ENCODE assay signal across 13 cellular contexts in genomic region chr13:41402695-41403511, GRCh38. TPM values are rescaled to one million over a fixed set of nuclear protein-coding genes. Genes with fewer than 3 reads are reported as not detected.
DNase-seq lines count a peak whose midpoint lies in the region; ATAC-seq, FAIRE-seq and TF ChIP-seq lines count a peak whose summit lies in the region.
"Had no signal": no experiment of that assay in that cellular context is flagged by ENCODE, and none has a peak within 500 bp of the region (broad histone marks: within the 10 kb centered on the region; RNA-seq: fewer than 3 reads in every experiment).

No MANE protein-coding gene starts in this region.

- no peaks in the 10 kb centered on the region for H3K27me3 Mint-ChIP-seq in CD4-positive, alpha-beta T cell
- H3K27me3 Mint-ChIP-seq: activated CD4-positive, alpha-beta memory T cell treated with anti-CD3 and anti-CD28 coated beads, Interleukin-2, amount 10 ng/mL, durations not matched to agents 7 days and 5 days had no signal

- no peaks in the 10 kb centered on the region for H3K79me1 ChIP-seq in mesenchymal stem cell (replicated peaks; ENCODE audit: low read length, poor library complexity, severe bottlenecking)

- no peaks in the 10 kb centered on the region for H4K20me1 ChIP-seq in GM12878 (ENCODE audit: control insufficient read depth, insufficient read depth)

- POLR2A ChIA-PET in CD4-positive, alpha-beta T cell (lab: Charles Lee): no interaction called here
- POLR2A ChIA-PET in GM12878 (lab: Charles Lee): no interaction called here

- RAD21 ChIA-PET in GM12878 (lab: Charles Lee; ENCODE audit: unreplicated experiment): no interaction called here

- SMC1A ChIA-PET in GM12878 (lab: Charles Lee; ENCODE audit: uncharacterized antibody, unreplicated experiment): interaction anchor here (0.8 kb wide), 1 partner anchor 21 kb away, joined by 3 read pairs; no protein-coding TSS in a partner anchor

- no peak overlapping the region for H3K4ac ChIP-seq in mesenchymal stem cell (ENCODE audit: low read depth in 1 of 2, low read length in 2 of 2)

- no peak for DNase-seq in CD4-positive, alpha-beta T cell
- DNase-seq in GM12878 (ENCODE audit: low read depth, low spot score) (no peak), mesenchymal stem cell (no peak), testis (no peak), omental fat pad (ENCODE audit: low spot score) (no peak), NCI-H1436 treated with DMSO at 0.1 percent for 48 hours (lab: John Stamatoyannopoulos, UW) (no peak)
- DNase-seq: activated CD4-positive, alpha-beta memory T cell treated with anti-CD3 and anti-CD28 coated beads, Interleukin-2, amount 10 ng/mL, durations not matched to agents 7 days and 5 days had no signal

- no TSS peak for BruUV-seq in GM12878 (replicated peaks; lab: Mats Ljungman, UMichigan)

- WGBS in HUES64: 86% methylated on average over 14 of the region's 14 CpGs
- 76% methylated on average over 14 of the region's 14 CpGs for WGBS in GM12878 (ENCODE audit: insufficient coverage, insufficient replicate concordance, low lambda C conversion rate, missing lambda C conversion rate)
- WGBS in mesenchymal stem cell: 86% methylated on average over 14 of the region's 14 CpGs
- WGBS in testis, 2 donors: 56 to 74% methylated on average over 14 of the region's 14 CpGs

- H3K9me3 Mint-ChIP-seq in CD4-positive, alpha-beta T cell: no peaks in the 10 kb centered on the region
- H3K9me3 Mint-ChIP-seq: activated CD4-positive, alpha-beta memory T cell treated with anti-CD3 and anti-CD28 coated beads, Interleukin-2, amount 10 ng/mL, durations not matched to agents 7 days and 5 days had no signal

- TF ChIP-seq CTCF in CD4-positive, alpha-beta T cell (IDR thresholded peaks at IDR 0.05): no peak
- TF ChIP-seq CTCF in GM12878 (IDR thresholded peaks at IDR 0.05 in 2 of 3, conservative IDR thresholded peaks at IDR 0.05 in 1 of 3; ENCODE audit: control insufficient read depth in 2 of 3, extremely low read depth in 1 of 3, insufficient read depth in 1 of 3, low read depth in 3 of 3, low read length in 3 of 3): no peak
- no peak for TF ChIP-seq CTCF in testis (IDR thresholded peaks at IDR 0.05)
- no peak for TF ChIP-seq CTCF in omental fat pad (IDR thresholded peaks at IDR 0.05)

- H3K9me3 ChIP-seq in CD4-positive, alpha-beta T cell (ENCODE audit: control insufficient read depth, low read length): no peaks in the 10 kb centered on the region
- H3K9me3 ChIP-seq in HUES64 (ENCODE audit: insufficient read depth, low read depth, low read length) (no peaks in the 10 kb centered on the region), GM12878 (replicated peaks; ENCODE audit: control insufficient read depth, insufficient read depth, low read length) (no peaks in the 10 kb centered on the region), mesenchymal stem cell (ENCODE audit: control insufficient read depth, low read length) (no peaks in the 10 kb centered on the region), testis (no peaks in the 10 kb centered on the region)

- TF ChIP-seq EP300 in GM12878 (IDR thresholded peaks at IDR 0.05; ENCODE audit: borderline replicate concordance in 1 of 2, control insufficient read depth in 1 of 2, low read depth in 2 of 2, low read length in 2 of 2): no peak

- peak overlapping the region in 1 of 2 experiments; percentile 18 for H3K18ac ChIP-seq in mesenchymal stem cell (ENCODE audit: low read depth in 1 of 2, low read length in 2 of 2)

- ATAC-seq in CD4-positive, alpha-beta T cell (ENCODE audit: poor library complexity): peak; percentile 34
- ATAC-seq in GM12878 (peak; percentile 56), HG03457 (IDR thresholded peaks at IDR 0.05; ENCODE audit: unreplicated experiment) (no peak), omental fat pad (ENCODE audit: low FRiP score) (no peak)

- no peak overlapping the region for H2BK120ac ChIP-seq in mesenchymal stem cell (ENCODE audit: low read depth, low read length)

- no peak overlapping the region for H2BK12ac ChIP-seq in mesenchymal stem cell (ENCODE audit: low read length in 2 of 2)

- peak overlapping the region in 1 of 2 experiments; percentile 46 for H3K23ac ChIP-seq in mesenchymal stem cell (ENCODE audit: low read length in 2 of 2)

- TF ChIP-seq POLR2A in GM12878 (IDR thresholded peaks at IDR 0.05; ENCODE audit: low read depth, low read length): no peak
- TF ChIP-seq POLR2A in testis (IDR thresholded peaks at IDR 0.05): no peak

- TF ChIP-seq RAD21 in GM12878 (IDR thresholded peaks at IDR 0.05; ENCODE audit: insufficient read depth, low read depth, low read length): no peak

- no peak overlapping the region for H3K4me3 Mint-ChIP-seq in CD4-positive, alpha-beta T cell
- H3K4me3 Mint-ChIP-seq: activated CD4-positive, alpha-beta memory T cell treated with anti-CD3 and anti-CD28 coated beads, Interleukin-2, amount 10 ng/mL, durations not matched to agents 7 days and 5 days had no signal

- H3K79me2 ChIP-seq in GM12878 (ENCODE audit: control insufficient read depth, insufficient read depth, low read length): no peaks in the 10 kb centered on the region
- H3K79me2 ChIP-seq: hepatocyte had no signal

- peak overlapping the region; percentile 24 for H4K8ac ChIP-seq in mesenchymal stem cell (ENCODE audit: low read length)

- in situ Hi-C loops in GM12878 (cut with MboI): no loop called here

- H3K4me1 ChIP-seq in HUES64 (ENCODE audit: insufficient read depth, low read length): peaks cover 4% of the 10 kb centered on the region; the same call in 1 of the 2 replicates
- no peaks in the 10 kb centered on the region for H3K4me1 ChIP-seq in GM12878 (ENCODE audit: control insufficient read depth, insufficient read depth, low read length)
- no peaks in the 10 kb centered on the region for H3K4me1 ChIP-seq in mesenchymal stem cell (ENCODE audit: control insufficient read depth, insufficient read depth, low read depth, low read length)
- no peaks in the 10 kb centered on the region for H3K4me1 ChIP-seq in testis

- H2AK5ac ChIP-seq in mesenchymal stem cell (ENCODE audit: low read length, severe bottlenecking): no peak overlapping the region

- intact Hi-C loops in CD4-positive, alpha-beta T cell (cut with DNase I, micrococcal nuclease): no loop called here
- intact Hi-C loops in GM12878 (cut with micrococcal nuclease; ENCODE audit: unreplicated experiment): no loop called here
- intact Hi-C loops in testis (cut with DNase I; ENCODE audit: low total_unique reads): no loop called here

- H3K9ac ChIP-seq in HUES64 (ENCODE audit: low read depth, low read length): no peak overlapping the region; the same call in 1 of the 2 replicates
- no peak overlapping the region for H3K9ac ChIP-seq in GM12878 (ENCODE audit: control insufficient read depth, insufficient read depth, low read length)
- H3K9ac ChIP-seq in mesenchymal stem cell (ENCODE audit: low read length): no peak overlapping the region

- H3K4me2 ChIP-seq in GM12878 (ENCODE audit: control insufficient read depth, insufficient read depth): no peak overlapping the region
- H3K4me2 ChIP-seq in mesenchymal stem cell (ENCODE audit: low read length, poor library complexity, severe bottlenecking): no peak overlapping the region
- H3K4me2 ChIP-seq: hepatocyte had no signal

- CTCF ChIA-PET in CD4-positive, alpha-beta T cell (lab: Charles Lee): no interaction called here
- CTCF ChIA-PET in GM12878 (lab: Yijun Ruan, JAX): no interaction called here

- H3K36me3 ChIP-seq in HUES64 (ENCODE audit: insufficient read depth, low read length) (no peaks in the 10 kb centered on the region), GM12878 (ENCODE audit: control insufficient read depth in 2 of 2, insufficient read depth in 2 of 2, low read length in 1 of 2) (no peaks in the 10 kb centered on the region), mesenchymal stem cell (ENCODE audit: control insufficient read depth in 1 of 2, insufficient read depth in 2 of 2, low read depth in 1 of 2, low read length in 2 of 2) (no peaks in the 10 kb centered on the region), testis (ENCODE audit: low read depth, missing control alignments) (no peaks in the 10 kb centered on the region)

- H3K4me3 ChIP-seq in HUES64 (ENCODE audit: low read length) (no peak overlapping the region), GM12878 (no peak overlapping the region), mesenchymal stem cell (ENCODE audit: insufficient read depth in 1 of 2, low read depth in 1 of 2, low read length in 2 of 2) (no peak overlapping the region), testis (no peak overlapping the region)
- H3K4me3 ChIP-seq: hepatocyte, SK-N-MC had no signal

- H3K27ac ChIP-seq in CD4-positive, alpha-beta T cell (ENCODE audit: low read depth, low read length): no peak overlapping the region
- H3K27ac ChIP-seq in HUES64 (ENCODE audit: low read depth, low read length) (peak overlapping the region; percentile 20; the same call in 1 of the 2 replicates), GM12878 (ENCODE audit: control insufficient read depth, insufficient read depth) (no peak overlapping the region), mesenchymal stem cell (ENCODE audit: low read length, poor library complexity, severe bottlenecking) (no peak overlapping the region), testis (no peak overlapping the region)
- H3K27ac ChIP-seq: C4-2B, hepatocyte, SK-N-MC had no signal

- H2BK15ac ChIP-seq in mesenchymal stem cell (ENCODE audit: low read depth, poor library complexity, severe bottlenecking): peak overlapping the region; percentile 33

- H3K36me3 Mint-ChIP-seq in CD4-positive, alpha-beta T cell (ENCODE audit: low read depth): no peaks in the 10 kb centered on the region

- no peak overlapping the region for H2BK5ac ChIP-seq in mesenchymal stem cell (ENCODE audit: low read depth, low read length, poor library complexity, severe bottlenecking)

- H3K4me1 Mint-ChIP-seq in CD4-positive, alpha-beta T cell (ENCODE audit: low read depth): no peaks in the 10 kb centered on the region
- H3K4me1 Mint-ChIP-seq: activated CD4-positive, alpha-beta memory T cell treated with anti-CD3 and anti-CD28 coated beads, Interleukin-2, amount 10 ng/mL, durations not matched to agents 7 days and 5 days had no signal

- H3K27me3 ChIP-seq in CD4-positive, alpha-beta T cell (ENCODE audit: control insufficient read depth, insufficient read depth, low read length): no peaks in the 10 kb centered on the region
- H3K27me3 ChIP-seq in HUES64 (ENCODE audit: insufficient read depth, low read length): no peaks in the 10 kb centered on the region
- no peaks in the 10 kb centered on the region for H3K27me3 ChIP-seq in GM12878 (replicated peaks in 1 of 2; ENCODE audit: control insufficient read depth in 2 of 2, insufficient read depth in 2 of 2, low read length in 1 of 2)
- no peaks in the 10 kb centered on the region for H3K27me3 ChIP-seq in mesenchymal stem cell (ENCODE audit: control insufficient read depth in 1 of 2, insufficient read depth in 1 of 2, low read length in 2 of 2)
- no peaks in the 10 kb centered on the region for H3K27me3 ChIP-seq in testis
- H3K27me3 ChIP-seq: hepatocyte had no signal

- H3K27ac Mint-ChIP-seq in CD4-positive, alpha-beta T cell: no peak overlapping the region
- H3K27ac Mint-ChIP-seq: activated CD4-positive, alpha-beta memory T cell treated with anti-CD3 and anti-CD28 coated beads, Interleukin-2, amount 10 ng/mL, durations not matched to agents 7 days and 5 days had no signal

- FAIRE-seq in GM12878 (lab: Jason Lieb, UNC): no peak
- FAIRE-seq: H54 had no signal

- H3K14ac ChIP-seq in mesenchymal stem cell (ENCODE audit: low read length in 2 of 2): no peak overlapping the region

- H2AFZ ChIP-seq in GM12878 (ENCODE audit: control insufficient read depth, low read depth, low read length): no peak overlapping the region
- no peak overlapping the region for H2AFZ ChIP-seq in mesenchymal stem cell (ENCODE audit: low read depth, low read length)
- H2AFZ ChIP-seq: hepatocyte had no signal

- peak overlapping the region; percentile 69 for H4K91ac ChIP-seq in mesenchymal stem cell (ENCODE audit: low read length)

RNA-seq across cellular contexts. Expression of gene RGCC, which starts 54.4 kb away (rescaled TPM):
- total RNA-seq in CD4-positive, alpha-beta T cell: 100 to 1,000 TPM; 752 to 758 TPM
- 0.75 TPM for polyA plus RNA-seq in HUES64 (2013, experiment 1 of 2)
- 2.0 TPM for polyA plus RNA-seq in HUES64 (2013, experiment 2 of 2)
- not detected in 2 replicates for total RNA-seq in GM12878 (2013; cell fraction: nucleolus; rRNA removed)
- total RNA-seq in GM12878 (2014; rRNA removed): 14.6 and 19.4 TPM in 2 replicates
- total RNA-seq in GM12878 (2014; rRNA removed; fragmentation: Illumina TruSeq; extraction: Trizol): 10.0 and 11.6 TPM in 2 replicates
- total RNA-seq in GM12878 (2021): 10.0 and 10.5 TPM in 2 replicates
- polyA plus RNA-seq in GM12878 (2011; ENCODE audit: low read depth): 4.5 TPM
- 0.36 and 0.41 TPM in 2 replicates for polyA plus RNA-seq in GM12878 (2011; rRNA removed)
- 0.39 and 0.42 TPM in 2 replicates for polyA plus RNA-seq in GM12878 (2011; cell fraction: cytosol; rRNA removed)
- 0.12 and 0.54 TPM in 2 replicates for polyA plus RNA-seq in GM12878 (2011; cell fraction: nucleus; rRNA removed)
- 6.6 and 11.5 TPM in 2 replicates for polyA plus RNA-seq in GM12878 (2012)
- 8.2 and 9.6 TPM in 2 replicates for polyA plus RNA-seq in GM12878 (2014; fragmentation: Illumina TruSeq; extraction: Trizol)
- 1 to 10 TPM; 6.2 to 9.8 TPM for polyA plus RNA-seq in GM12878 (2014; fragmentation: Nextera tagmentation; extraction: Ambion mirVana)
- polyA plus RNA-seq in GM12878 (2014; rRNA removed): 16.8 and 18.1 TPM in 2 replicates
- 10 to 100 TPM in 1 of 2 experiments, 1 to 10 TPM in 1; 5.6 to 11.9 TPM for polyA plus RNA-seq in GM12878 (2016; fragmentation: Nextera tagmentation; extraction: Ambion mirVana)
- polyA minus RNA-seq in GM12878 (2011; rRNA and poly(A)+ RNA removed): not detected in 2 replicates
- not detected in 2 replicates for polyA minus RNA-seq in GM12878 (2011; cell fraction: cytosol; rRNA and poly(A)+ RNA removed)
- not detected in 2 replicates for polyA minus RNA-seq in GM12878 (2011; cell fraction: nucleus; rRNA and poly(A)+ RNA removed)
- 1.3 TPM for polyA plus RNA-seq in mesenchymal stem cell (2013, experiment 1 of 2)
- polyA plus RNA-seq in mesenchymal stem cell (2013, experiment 2 of 2): 1.9 TPM
- total RNA-seq in testis: 10 to 100 TPM; 15.1 to 26.5 TPM
- polyA plus RNA-seq in testis (ENCODE audit: insufficient read depth, low read depth, low replicate concordance): 64.2 TPM
- 100 to 1,000 TPM; 142 to 321 (median 257) TPM for total RNA-seq in omental fat pad

Comparison
In these comparisons a context has a peak if more than half of its experiments do, and no peak if none do; other contexts are left out.
1. ATAC-seq: peak in CD4-positive, alpha-beta T cell (single experiment) and GM12878 (single experiment); none in HG03457 (single experiment) and omental fat pad (single experiment).
2. RNA of gene RGCC, which starts 54.4 kb away (total RNA-seq): 752 to 758 TPM in CD4-positive, alpha-beta T cell and 142 to 321 TPM in omental fat pad; 15.1 to 26.5 TPM in testis and 10.0 to 19.4 TPM in GM12878; every median in the first group is over 4 times any median in the second.